ENCODE assay signal across 7 cellular contexts in genomic region chr14:23351681-23352505, GRCh38. TPM values are rescaled to one million over a fixed set of nuclear protein-coding genes. Genes with fewer than 3 reads are reported as not detected.
DNase-seq lines count a peak whose midpoint lies in the region; ATAC-seq and TF ChIP-seq lines count a peak whose summit lies in the region.

No MANE protein-coding gene starts in this region.

- H3K36me3 Mint-ChIP-seq in activated T-helper 17 cell treated with anti-CD3 and anti-CD28 coated beads, Interleukin-2, amount 50 U/mL, for 72 hours (ENCODE audit: low read depth): no peaks in the 10 kb centered on the region

- peak overlapping the region; percentile 49 for H3K4me3 ChIP-seq in HFF-Myc (replicated peaks; ENCODE audit: low read depth, low read length)

- peak overlapping the region; percentile 80 for H3K4me3 Mint-ChIP-seq in activated T-helper 17 cell treated with anti-CD3 and anti-CD28 coated beads, Interleukin-2, amount 50 U/mL, for 72 hours

- peaks cover 31% of the 10 kb centered on the region for H3K27me3 Mint-ChIP-seq in activated T-helper 17 cell treated with anti-CD3 and anti-CD28 coated beads, Interleukin-2, amount 50 U/mL, for 72 hours

- DNase-seq in HFF-Myc (ENCODE audit: extremely low read depth, low read depth): no peak
- DNase-seq in left cardiac atrium: no peak
- peak; percentile 83 for DNase-seq in retina
- DNase-seq in central memory CD4-positive, alpha-beta T cell: no peak
- no peak for DNase-seq in NCI-H774 (lab: John Stamatoyannopoulos, UW)
- DNase-seq in activated effector memory CD4-positive, alpha-beta T cell treated with anti-CD3 and anti-CD28 coated beads, Interleukin-2, amount 50 U/mL, for 16 hours: no peak

- no peaks in the 10 kb centered on the region for H3K9me3 Mint-ChIP-seq in activated T-helper 17 cell treated with anti-CD3 and anti-CD28 coated beads, Interleukin-2, amount 50 U/mL, for 72 hours

- peak; percentile 31 for ATAC-seq in activated T-helper 17 cell treated with anti-CD3 and anti-CD28 coated beads, Interleukin-2, amount 50 U/mL, for 72 hours (replicated peaks)
- ATAC-seq in left cardiac atrium: peak; percentile 39 to 51

- TF ChIP-seq CTCF in HFF-Myc (IDR thresholded peaks at IDR 0.05; ENCODE audit: low read depth, low read length, missing control alignments): no peak

- H3K27ac Mint-ChIP-seq in activated T-helper 17 cell treated with anti-CD3 and anti-CD28 coated beads, Interleukin-2, amount 50 U/mL, for 72 hours: no peak overlapping the region

- peaks cover 8% of the 10 kb centered on the region for H3K4me1 Mint-ChIP-seq in activated T-helper 17 cell treated with anti-CD3 and anti-CD28 coated beads, Interleukin-2, amount 50 U/mL, for 72 hours

- intact Hi-C loops in left cardiac atrium (cut with DNase I): no loop called here

RNA-seq across cellular contexts. Expression of gene SLC22A17, which starts 0.8 kb away (rescaled TPM):
- total RNA-seq in activated T-helper 17 cell treated with anti-CD3 and anti-CD28 coated beads, Interleukin-2, amount 50 U/mL, for 72 hours: 1 to 10 TPM; 2.2 to 3.0 TPM
- total RNA-seq in left cardiac atrium: 10 to 100 TPM; 31.4 to 34.6 TPM

RNA-seq across cellular contexts. Expression of gene EFS, which starts 13.1 kb away (rescaled TPM):
- not detected for total RNA-seq in activated T-helper 17 cell treated with anti-CD3 and anti-CD28 coated beads, Interleukin-2, amount 50 U/mL, for 72 hours
- 10 to 100 TPM in 1 of 2 donors, 1 to 10 TPM in 1; 5.8 to 10.3 TPM for total RNA-seq in left cardiac atrium

RNA-seq across cellular contexts. Expression of gene IL25, which starts 20.7 kb away (rescaled TPM):
- not detected for total RNA-seq in activated T-helper 17 cell treated with anti-CD3 and anti-CD28 coated beads, Interleukin-2, amount 50 U/mL, for 72 hours
- total RNA-seq in left cardiac atrium: not detected

RNA-seq across cellular contexts. Expression of gene CMTM5, which starts 25.0 kb away (rescaled TPM):
- not detected for total RNA-seq in activated T-helper 17 cell treated with anti-CD3 and anti-CD28 coated beads, Interleukin-2, amount 50 U/mL, for 72 hours
- total RNA-seq in left cardiac atrium: 1 to 10 TPM in 1 of 2 donors, under 1 TPM in 1; 0.44 to 1.4 TPM

RNA-seq across cellular contexts. Expression of gene PABPN1, which starts 30.6 kb away (rescaled TPM):
- total RNA-seq in activated T-helper 17 cell treated with anti-CD3 and anti-CD28 coated beads, Interleukin-2, amount 50 U/mL, for 72 hours: 100 to 1,000 TPM; 163 to 239 TPM
- 10 to 100 TPM; 74.4 to 94.1 TPM for total RNA-seq in left cardiac atrium

Comparison
In these comparisons a context has a peak if more than half of its experiments do, and no peak if none do; other contexts are left out.
1. RNA of gene SLC22A17, which starts 0.8 kb away (total RNA-seq): 31.4 to 34.6 TPM in left cardiac atrium; 2.2 to 3.0 TPM in activated T-helper 17 cell treated with anti-CD3 and anti-CD28 coated beads, Interleukin-2, amount 50 U/mL, for 72 hours; every median in the first group is over 4 times any median in the second.
2. RNA of gene EFS, which starts 13.1 kb away (total RNA-seq): 5.8 to 10.3 TPM in left cardiac atrium; not detected in activated T-helper 17 cell treated with anti-CD3 and anti-CD28 coated beads, Interleukin-2, amount 50 U/mL, for 72 hours; every median in the first group is over 4 times any median in the second.